In genomic region chr3:48565591-48566400, GRCh38 we compare ENCODE assay signal across 9 cellular contexts. TPM values are rescaled to one million over a fixed set of nuclear protein-coding genes. Genes with fewer than 3 reads are reported as not detected.
DNase-seq lines count a peak whose midpoint lies in the region; ATAC-seq, FAIRE-seq and TF ChIP-seq lines count a peak whose summit lies in the region.
"Had no signal": no experiment of that assay in that cellular context is flagged by ENCODE, and none has a peak within 500 bp of the region (broad histone marks: within the 10 kb centered on the region; RNA-seq: fewer than 3 reads in every experiment).

No MANE protein-coding gene starts in this region.

- in situ Hi-C loops in HepG2 (cut with HindIII; ENCODE audit: extremely low pct_ligation_motif_present, low pct_unique_long_range_greater_than_20kb), result no loop called here

- FAIRE-seq in HepG2 (lab: Jason Lieb, UNC) (no peak), endothelial cell of umbilical vein (lab: Jason Lieb, UNC) (peak; percentile 8)

- no peak for TF ChIP-seq POLR2A in HepG2 (IDR thresholded peaks at IDR 0.05; ENCODE audit: insufficient read depth in 1 of 2, low read depth in 2 of 2, low read length in 2 of 2)
- TF ChIP-seq POLR2A in right lobe of liver (IDR thresholded peaks at IDR 0.05), result no peak
- no peak for TF ChIP-seq POLR2A in endothelial cell of umbilical vein (IDR thresholded peaks at IDR 0.05; ENCODE audit: low read depth, low read length)

- BruUV-seq in HepG2 (replicated peaks; lab: Mats Ljungman, UMichigan) (no TSS peak), endothelial cell of umbilical vein (replicated peaks; lab: Mats Ljungman, UMichigan) (no TSS peak)

- intact Hi-C loops in HepG2 (cut with micrococcal nuclease; ENCODE audit: unreplicated experiment), result no loop called here
- intact Hi-C loops in right lobe of liver (cut with DNase I), result no loop called here
- intact Hi-C loops in endothelial cell of umbilical vein (cut with micrococcal nuclease), result no loop called here
- intact Hi-C loops in upper lobe of right lung (cut with DNase I), result no loop called here

- no peak overlapping the region for H3K9ac ChIP-seq in HepG2 (ENCODE audit: insufficient read depth, low read depth, low read length)
- H3K9ac ChIP-seq in endothelial cell of umbilical vein (replicated peaks; ENCODE audit: extremely low read depth, insufficient read depth, low read length), result no peak overlapping the region

- H3K36me3 ChIP-seq in HepG2 (replicated peaks in 1 of 2; ENCODE audit: control insufficient read depth in 1 of 2, insufficient read depth in 2 of 2, low read length in 2 of 2) (no peaks in the 10 kb centered on the region), right lobe of liver (no peaks in the 10 kb centered on the region), endothelial cell of umbilical vein (ENCODE audit: control insufficient read depth in 2 of 2, extremely low read depth in 1 of 2, insufficient read depth in 2 of 2, low read length in 2 of 2) (no peaks in the 10 kb centered on the region), upper lobe of right lung (no peaks in the 10 kb centered on the region)

- DNase-seq in HepG2 (ENCODE audit: low spot score), result no peak
- DNase-seq in right lobe of liver, result no peak
- peak; percentile 37 to 48 for DNase-seq in SHP77 (lab: John Stamatoyannopoulos, UW)
- no peak for DNase-seq in endothelial cell of umbilical vein (ENCODE audit: low read depth, low spot score)
- DNase-seq in upper lobe of right lung, result no peak
- DNase-seq in HuH-7.5 (ENCODE audit: low spot score), result no peak
- no peak for DNase-seq in activated CD4-positive, CD25-positive, alpha-beta regulatory T cell treated with anti-CD3 and anti-CD28 coated beads, Interleukin-2, amount 50 U/mL, for 72 hours
- DNase-seq: DMS79 treated with DMSO at 0.1 percent for 48 hours had no signal

- H3K9me3 ChIP-seq in HepG2 (ENCODE audit: low read length), result no peaks in the 10 kb centered on the region
- no peaks in the 10 kb centered on the region for H3K9me3 ChIP-seq in right lobe of liver
- H3K9me3 ChIP-seq in endothelial cell of umbilical vein (replicated peaks; ENCODE audit: control insufficient read depth, insufficient read depth, low read length), result no peaks in the 10 kb centered on the region
- no peaks in the 10 kb centered on the region for H3K9me3 ChIP-seq in upper lobe of right lung

- TF ChIP-seq RAD21 in HepG2 (CRISPR knock-in tag; IDR thresholded peaks at IDR 0.05), result no peak

- CTCF ChIA-PET in HepG2 (lab: Yijun Ruan, JAX; ENCODE audit: low intra/inter-chr PET ratio, low total read pairs) (no interaction called here), endothelial cell of umbilical vein (lab: Charles Lee) (interaction anchor here (0.6 to 2.2 kb wide), 4 partner anchors 8 to 68 kb away, joined by 3 to 10 read pairs (median 3); partner anchors contain the start of gene UQCRC1)

- H3K4me3 ChIP-seq in HepG2 (replicated peaks in 1 of 3; ENCODE audit: insufficient read depth in 1 of 3, low read depth in 2 of 3, low read length in 3 of 3) (no peak overlapping the region), right lobe of liver (no peak overlapping the region), endothelial cell of umbilical vein (replicated peaks in 1 of 3; ENCODE audit: insufficient read depth in 1 of 3, low read depth in 1 of 3, low read length in 3 of 3) (no peak overlapping the region), upper lobe of right lung (no peak overlapping the region)

- H3K4me2 ChIP-seq in HepG2 (ENCODE audit: low read depth, low read length), result no peak overlapping the region
- no peak overlapping the region for H3K4me2 ChIP-seq in endothelial cell of umbilical vein (ENCODE audit: insufficient read depth, low read length)

- no peaks in the 10 kb centered on the region for H4K20me1 ChIP-seq in HepG2 (ENCODE audit: insufficient read depth, low read length)
- H4K20me1 ChIP-seq in endothelial cell of umbilical vein (replicated peaks; ENCODE audit: control insufficient read depth, extremely low read depth, insufficient read depth, low read length), result no peaks in the 10 kb centered on the region

- POLR2A ChIA-PET in HepG2 (lab: Yijun Ruan, JAX) (interaction anchor here (1.7 kb wide), 1 partner anchor 92 kb away, joined by 3 read pairs; no protein-coding TSS in a partner anchor), endothelial cell of umbilical vein (lab: Charles Lee) (no interaction called here)

- no peak overlapping the region for H2AFZ ChIP-seq in HepG2 (ENCODE audit: low read length)
- H2AFZ ChIP-seq in endothelial cell of umbilical vein (ENCODE audit: low read depth, low read length), result peak overlapping the region; percentile 38

- H3K9me1 ChIP-seq in endothelial cell of umbilical vein (replicated peaks; ENCODE audit: control insufficient read depth, extremely low read depth, insufficient read depth, low read length), result no peaks in the 10 kb centered on the region

- 65% methylated on average over 4 of the region's 7 CpGs for WGBS in HepG2 (ENCODE audit: low lambda C conversion rate)
- WGBS in right lobe of liver (ENCODE audit: insufficient coverage, low coverage, low lambda C conversion rate, missing lambda C conversion rate), result 58% methylated on average over 6 of the region's 7 CpGs

- ATAC-seq in HepG2 (no peak), right lobe of liver (no peak), upper lobe of right lung (peak; percentile 25), HG03521 (IDR thresholded peaks at IDR 0.05; ENCODE audit: unreplicated experiment) (no peak)

- TF ChIP-seq CTCF in HepG2 (CRISPR knock-in tag; IDR thresholded peaks at IDR 0.05), result no peak
- TF ChIP-seq CTCF in right lobe of liver (IDR thresholded peaks at IDR 0.05), result no peak
- no peak for TF ChIP-seq CTCF in endothelial cell of umbilical vein (IDR thresholded peaks at IDR 0.05; ENCODE audit: extremely low read depth in 1 of 2, insufficient read depth in 1 of 2, low read depth in 1 of 2, low read length in 2 of 2)
- no peak for TF ChIP-seq CTCF in upper lobe of right lung (IDR thresholded peaks at IDR 0.05)

- H3K27me3 ChIP-seq in HepG2 (ENCODE audit: control insufficient read depth in 1 of 2, insufficient read depth in 2 of 2, low read length in 2 of 2), result no peaks in the 10 kb centered on the region
- H3K27me3 ChIP-seq in right lobe of liver, result no peaks in the 10 kb centered on the region
- no peaks in the 10 kb centered on the region for H3K27me3 ChIP-seq in endothelial cell of umbilical vein (ENCODE audit: control insufficient read depth in 2 of 2, insufficient read depth in 2 of 2, low read length in 2 of 2)
- no peaks in the 10 kb centered on the region for H3K27me3 ChIP-seq in upper lobe of right lung

- dilution Hi-C loops in endothelial cell of umbilical vein (cut with MboI; ENCODE audit: extremely low pct_ligation_motif_present, low sequenced_read_pairs), result no loop called here

- H3K4me1 ChIP-seq in HepG2 (ENCODE audit: insufficient read depth, low read length) (peaks cover 91% of the 10 kb centered on the region), right lobe of liver (no peaks in the 10 kb centered on the region), endothelial cell of umbilical vein (ENCODE audit: control insufficient read depth, extremely low read depth, insufficient read depth, low read length) (peaks cover 15% of the 10 kb centered on the region), upper lobe of right lung (peaks cover 3% of the 10 kb centered on the region)

- no peaks in the 10 kb centered on the region for H3K79me2 ChIP-seq in HepG2 (ENCODE audit: insufficient read depth, low read length)
- no peaks in the 10 kb centered on the region for H3K79me2 ChIP-seq in endothelial cell of umbilical vein (ENCODE audit: control insufficient read depth, insufficient read depth, low read length)

- no peak for TF ChIP-seq EP300 in HepG2 (IDR thresholded peaks at IDR 0.05; ENCODE audit: low read depth in 2 of 2, low read length in 2 of 2)
- TF ChIP-seq EP300 in HepG2 (CRISPR knock-in tag; IDR thresholded peaks at IDR 0.05; ENCODE audit: borderline replicate concordance), result no peak

- H3K27ac ChIP-seq in HepG2 (ENCODE audit: extremely low read length, insufficient read depth, low read length), result no peak overlapping the region
- no peak overlapping the region for H3K27ac ChIP-seq in right lobe of liver
- no peak overlapping the region for H3K27ac ChIP-seq in endothelial cell of umbilical vein (ENCODE audit: insufficient read depth, low read depth, low read length)
- H3K27ac ChIP-seq in upper lobe of right lung, result no peak overlapping the region

RNA-seq across cellular contexts. Expression of gene UCN2, which starts 2.2 kb away (rescaled TPM):
- total RNA-seq in HepG2 (2016; rRNA removed; fragmentation: Illumina TruSeq; extraction: Trizol) (0.07 and 0.13 TPM in 2 replicates), right lobe of liver (not detected), endothelial cell of umbilical vein (not detected in 2 replicates), upper lobe of right lung (not detected)
- not detected in 2 replicates for total RNA-seq in HepG2 (2016; cell fraction: cytosol; rRNA removed; fragmentation: Illumina TruSeq; extraction: Trizol; ENCODE audit: low read depth)
- 0.11 TPM in 1 of 2 replicates, not detected in the other for total RNA-seq in HepG2 (2016; cell fraction: insoluble cytoplasmic fraction; rRNA removed; fragmentation: Illumina TruSeq; extraction: Trizol)
- total RNA-seq in HepG2 (2016; cell fraction: membrane; rRNA removed; fragmentation: Illumina TruSeq; extraction: Trizol), result 0.10 TPM in 1 of 2 replicates, not detected in the other
- 0.31 and 0.43 TPM in 2 replicates for total RNA-seq in HepG2 (2016; cell fraction: nucleus; rRNA removed; fragmentation: Illumina TruSeq; extraction: Trizol)
- polyA plus RNA-seq in HepG2 (2011; rRNA removed) (1.5 and 2.3 TPM in 2 replicates), endothelial cell of umbilical vein (0.05 and 0.11 TPM in 2 replicates)
- polyA plus RNA-seq in HepG2 (2011; cell fraction: cytosol; rRNA removed), result 0.71 and 0.87 TPM in 2 replicates
- 21.5 and 24.3 TPM in 2 replicates for polyA plus RNA-seq in HepG2 (2011; cell fraction: nucleus; rRNA removed)
- 0.99 and 2.0 TPM in 2 replicates for polyA plus RNA-seq in HepG2 (2012)
- polyA plus RNA-seq in HepG2 (2016; cell fraction: cytosol; fragmentation: Illumina TruSeq; extraction: Trizol; ENCODE audit: low read depth), result 0.09 TPM in 1 of 2 replicates, not detected in the other
- polyA plus RNA-seq in HepG2 (2016; cell fraction: insoluble cytoplasmic fraction; fragmentation: Illumina TruSeq; extraction: Trizol; ENCODE audit: low read depth), result not detected in 2 replicates
- not detected in 2 replicates for polyA plus RNA-seq in HepG2 (2016; cell fraction: membrane; fragmentation: Illumina TruSeq; extraction: Trizol; ENCODE audit: low read depth)
- polyA plus RNA-seq in HepG2 (2016; cell fraction: nucleus; fragmentation: Illumina TruSeq; extraction: Trizol; ENCODE audit: insufficient read depth, low read depth), result 0.70 and 1.8 TPM in 2 replicates
- polyA minus RNA-seq in HepG2 (2011; rRNA and poly(A)+ RNA removed; ENCODE audit: low replicate concordance), result 1.2 and 2.9 TPM in 2 replicates
- not detected in 2 replicates for polyA minus RNA-seq in HepG2 (2011; cell fraction: cytosol; rRNA and poly(A)+ RNA removed)
- 2.1 and 2.2 TPM in 2 replicates for polyA minus RNA-seq in HepG2 (2011; cell fraction: nucleus; rRNA and poly(A)+ RNA removed)
- not detected in 2 replicates for polyA plus RNA-seq in endothelial cell of umbilical vein (2011; cell fraction: cytosol; rRNA removed)
- polyA plus RNA-seq in endothelial cell of umbilical vein (2011; cell fraction: nucleus; rRNA removed), result 0.22 and 0.27 TPM in 2 replicates
- polyA plus RNA-seq in endothelial cell of umbilical vein (2012), result not detected in 2 replicates
- not detected in 2 replicates for polyA minus RNA-seq in endothelial cell of umbilical vein
- polyA minus RNA-seq in endothelial cell of umbilical vein (2011; cell fraction: cytosol; rRNA and poly(A)+ RNA removed), result not detected
- polyA minus RNA-seq in endothelial cell of umbilical vein (2011; cell fraction: nucleus; rRNA and poly(A)+ RNA removed), result not detected in 2 replicates

RNA-seq across cellular contexts. Expression of gene PFKFB4, which starts 9.2 kb away (rescaled TPM):
- 6.4 and 7.1 TPM in 2 replicates for total RNA-seq in HepG2 (2016; rRNA removed; fragmentation: Illumina TruSeq; extraction: Trizol)
- 2.1 and 2.6 TPM in 2 replicates for total RNA-seq in HepG2 (2016; cell fraction: cytosol; rRNA removed; fragmentation: Illumina TruSeq; extraction: Trizol; ENCODE audit: low read depth)
- total RNA-seq in HepG2 (2016; cell fraction: insoluble cytoplasmic fraction; rRNA removed; fragmentation: Illumina TruSeq; extraction: Trizol), result 6.7 and 7.5 TPM in 2 replicates
- total RNA-seq in HepG2 (2016; cell fraction: membrane; rRNA removed; fragmentation: Illumina TruSeq; extraction: Trizol), result 3.4 and 3.7 TPM in 2 replicates
- 5.4 and 8.1 TPM in 2 replicates for total RNA-seq in HepG2 (2016; cell fraction: nucleus; rRNA removed; fragmentation: Illumina TruSeq; extraction: Trizol)
- 103 and 122 TPM in 2 replicates for polyA plus RNA-seq in HepG2 (2011; rRNA removed)
- polyA plus RNA-seq in HepG2 (2011; cell fraction: cytosol; rRNA removed), result 80.3 and 95.3 TPM in 2 replicates
- 274 and 322 TPM in 2 replicates for polyA plus RNA-seq in HepG2 (2011; cell fraction: nucleus; rRNA removed)
- 46.3 and 53.1 TPM in 2 replicates for polyA plus RNA-seq in HepG2 (2012)
- 0.64 and 0.77 TPM in 2 replicates for polyA plus RNA-seq in HepG2 (2016; cell fraction: cytosol; fragmentation: Illumina TruSeq; extraction: Trizol; ENCODE audit: low read depth)
- polyA plus RNA-seq in HepG2 (2016; cell fraction: insoluble cytoplasmic fraction; fragmentation: Illumina TruSeq; extraction: Trizol; ENCODE audit: low read depth), result 4.4 and 4.7 TPM in 2 replicates
- 1.8 and 2.0 TPM in 2 replicates for polyA plus RNA-seq in HepG2 (2016; cell fraction: membrane; fragmentation: Illumina TruSeq; extraction: Trizol; ENCODE audit: low read depth)
- polyA plus RNA-seq in HepG2 (2016; cell fraction: nucleus; fragmentation: Illumina TruSeq; extraction: Trizol; ENCODE audit: insufficient read depth, low read depth), result 11.6 and 13.1 TPM in 2 replicates
- polyA minus RNA-seq in HepG2 (2011; rRNA and poly(A)+ RNA removed; ENCODE audit: low replicate concordance), result 5.2 and 195 TPM in 2 replicates
- 52.8 and 55.0 TPM in 2 replicates for polyA minus RNA-seq in HepG2 (2011; cell fraction: cytosol; rRNA and poly(A)+ RNA removed)
- 111 and 115 TPM in 2 replicates for polyA minus RNA-seq in HepG2 (2011; cell fraction: nucleus; rRNA and poly(A)+ RNA removed)
- total RNA-seq in right lobe of liver, result 10 to 100 TPM in 1 of 6 experiments, 1 to 10 TPM in 4, under 1 TPM in 1; 0.59 to 10.8 (median 1.4) TPM
- total RNA-seq in endothelial cell of umbilical vein, result 4.2 and 4.9 TPM in 2 replicates
- polyA plus RNA-seq in endothelial cell of umbilical vein, result 4.0 and 4.1 TPM in 2 replicates
- 2.6 and 2.7 TPM in 2 replicates for polyA plus RNA-seq in endothelial cell of umbilical vein (2011; cell fraction: cytosol; rRNA removed)
- 7.1 and 8.9 TPM in 2 replicates for polyA plus RNA-seq in endothelial cell of umbilical vein (2011; cell fraction: nucleus; rRNA removed)
- 1.2 and 2.0 TPM in 2 replicates for polyA plus RNA-seq in endothelial cell of umbilical vein (2012)
- 7.1 and 7.6 TPM in 2 replicates for polyA minus RNA-seq in endothelial cell of umbilical vein
- polyA minus RNA-seq in endothelial cell of umbilical vein (2011; cell fraction: cytosol; rRNA and poly(A)+ RNA removed), result 1.6 TPM
- 2.0 and 3.1 TPM in 2 replicates for polyA minus RNA-seq in endothelial cell of umbilical vein (2011; cell fraction: nucleus; rRNA and poly(A)+ RNA removed)
- 11.0 TPM for total RNA-seq in upper lobe of right lung

RNA-seq across cellular contexts. Expression of gene COL7A1, which starts 29.3 kb away (rescaled TPM):
- total RNA-seq in HepG2 (2016; rRNA removed; fragmentation: Illumina TruSeq; extraction: Trizol), result 0.55 and 2.7 TPM in 2 replicates
- 0.09 and 0.30 TPM in 2 replicates for total RNA-seq in HepG2 (2016; cell fraction: cytosol; rRNA removed; fragmentation: Illumina TruSeq; extraction: Trizol; ENCODE audit: low read depth)
- 0.46 and 3.8 TPM in 2 replicates for total RNA-seq in HepG2 (2016; cell fraction: insoluble cytoplasmic fraction; rRNA removed; fragmentation: Illumina TruSeq; extraction: Trizol)
- total RNA-seq in HepG2 (2016; cell fraction: membrane; rRNA removed; fragmentation: Illumina TruSeq; extraction: Trizol), result 0.40 and 0.41 TPM in 2 replicates
- total RNA-seq in HepG2 (2016; cell fraction: nucleus; rRNA removed; fragmentation: Illumina TruSeq; extraction: Trizol), result 3.5 and 6.0 TPM in 2 replicates
- 11.7 and 18.1 TPM in 2 replicates for polyA plus RNA-seq in HepG2 (2011; rRNA removed)
- polyA plus RNA-seq in HepG2 (2011; cell fraction: cytosol; rRNA removed), result 1.7 and 1.9 TPM in 2 replicates
- 238 and 263 TPM in 2 replicates for polyA plus RNA-seq in HepG2 (2011; cell fraction: nucleus; rRNA removed)
- 19.3 and 24.8 TPM in 2 replicates for polyA plus RNA-seq in HepG2 (2012)
- polyA plus RNA-seq in HepG2 (2016; cell fraction: cytosol; fragmentation: Illumina TruSeq; extraction: Trizol; ENCODE audit: low read depth), result 0.10 TPM in 1 of 2 replicates, not detected in the other
- 0.54 and 0.62 TPM in 2 replicates for polyA plus RNA-seq in HepG2 (2016; cell fraction: insoluble cytoplasmic fraction; fragmentation: Illumina TruSeq; extraction: Trizol; ENCODE audit: low read depth)
- polyA plus RNA-seq in HepG2 (2016; cell fraction: membrane; fragmentation: Illumina TruSeq; extraction: Trizol; ENCODE audit: low read depth), result 0.23 and 0.29 TPM in 2 replicates
- polyA plus RNA-seq in HepG2 (2016; cell fraction: nucleus; fragmentation: Illumina TruSeq; extraction: Trizol; ENCODE audit: insufficient read depth, low read depth), result 20.6 and 20.8 TPM in 2 replicates
- 7.3 and 44.5 TPM in 2 replicates for polyA minus RNA-seq in HepG2 (2011; rRNA and poly(A)+ RNA removed; ENCODE audit: low replicate concordance)
- 1.4 and 2.4 TPM in 2 replicates for polyA minus RNA-seq in HepG2 (2011; cell fraction: cytosol; rRNA and poly(A)+ RNA removed)
- polyA minus RNA-seq in HepG2 (2011; cell fraction: nucleus; rRNA and poly(A)+ RNA removed), result 12.9 and 14.3 TPM in 2 replicates
- 1 to 10 TPM in 4 of 6 experiments, under 1 TPM in 2; 0.31 to 1.7 (median 1.1) TPM for total RNA-seq in right lobe of liver
- 1.5 and 1.9 TPM in 2 replicates for total RNA-seq in endothelial cell of umbilical vein
- 0.55 and 1.1 TPM in 2 replicates for polyA plus RNA-seq in endothelial cell of umbilical vein
- 0.12 and 0.13 TPM in 2 replicates for polyA plus RNA-seq in endothelial cell of umbilical vein (2011; cell fraction: cytosol; rRNA removed)
- 4.9 and 6.0 TPM in 2 replicates for polyA plus RNA-seq in endothelial cell of umbilical vein (2011; cell fraction: nucleus; rRNA removed)
- 0.44 and 0.78 TPM in 2 replicates for polyA plus RNA-seq in endothelial cell of umbilical vein (2012)
- 0.19 and 1.2 TPM in 2 replicates for polyA minus RNA-seq in endothelial cell of umbilical vein
- 14.2 TPM for polyA minus RNA-seq in endothelial cell of umbilical vein (2011; cell fraction: cytosol; rRNA and poly(A)+ RNA removed)
- polyA minus RNA-seq in endothelial cell of umbilical vein (2011; cell fraction: nucleus; rRNA and poly(A)+ RNA removed), result 0.96 and 1.8 TPM in 2 replicates
- total RNA-seq in upper lobe of right lung, result 3.7 TPM

RNA-seq across cellular contexts. Expression of gene UQCRC1, which starts 43.6 kb away (rescaled TPM):
- total RNA-seq in HepG2 (2016; rRNA removed; fragmentation: Illumina TruSeq; extraction: Trizol) (273 and 316 TPM in 2 replicates), right lobe of liver (100 to 1,000 TPM; 176 to 329 (median 213) TPM), endothelial cell of umbilical vein (184 and 186 TPM in 2 replicates), upper lobe of right lung (126 TPM)
- 111 and 125 TPM in 2 replicates for total RNA-seq in HepG2 (2016; cell fraction: cytosol; rRNA removed; fragmentation: Illumina TruSeq; extraction: Trizol; ENCODE audit: low read depth)
- total RNA-seq in HepG2 (2016; cell fraction: insoluble cytoplasmic fraction; rRNA removed; fragmentation: Illumina TruSeq; extraction: Trizol), result 277 and 308 TPM in 2 replicates
- 130 and 146 TPM in 2 replicates for total RNA-seq in HepG2 (2016; cell fraction: membrane; rRNA removed; fragmentation: Illumina TruSeq; extraction: Trizol)
- 180 and 194 TPM in 2 replicates for total RNA-seq in HepG2 (2016; cell fraction: nucleus; rRNA removed; fragmentation: Illumina TruSeq; extraction: Trizol)
- polyA plus RNA-seq in HepG2 (2011; rRNA removed) (680 and 772 TPM in 2 replicates), endothelial cell of umbilical vein (415 and 427 TPM in 2 replicates)
- 928 and 1,184 TPM in 2 replicates for polyA plus RNA-seq in HepG2 (2011; cell fraction: cytosol; rRNA removed)
- 761 and 810 TPM in 2 replicates for polyA plus RNA-seq in HepG2 (2011; cell fraction: nucleus; rRNA removed)
- 354 and 462 TPM in 2 replicates for polyA plus RNA-seq in HepG2 (2012)
- polyA plus RNA-seq in HepG2 (2016; cell fraction: cytosol; fragmentation: Illumina TruSeq; extraction: Trizol; ENCODE audit: low read depth), result 101 and 102 TPM in 2 replicates
- 253 and 261 TPM in 2 replicates for polyA plus RNA-seq in HepG2 (2016; cell fraction: insoluble cytoplasmic fraction; fragmentation: Illumina TruSeq; extraction: Trizol; ENCODE audit: low read depth)
- polyA plus RNA-seq in HepG2 (2016; cell fraction: membrane; fragmentation: Illumina TruSeq; extraction: Trizol; ENCODE audit: low read depth), result 99.7 and 108 TPM in 2 replicates
- 230 and 250 TPM in 2 replicates for polyA plus RNA-seq in HepG2 (2016; cell fraction: nucleus; fragmentation: Illumina TruSeq; extraction: Trizol; ENCODE audit: insufficient read depth, low read depth)
- 1,601 and 2,541 TPM in 2 replicates for polyA minus RNA-seq in HepG2 (2011; rRNA and poly(A)+ RNA removed; ENCODE audit: low replicate concordance)
- polyA minus RNA-seq in HepG2 (2011; cell fraction: cytosol; rRNA and poly(A)+ RNA removed), result 429 and 449 TPM in 2 replicates
- polyA minus RNA-seq in HepG2 (2011; cell fraction: nucleus; rRNA and poly(A)+ RNA removed), result 214 and 290 TPM in 2 replicates
- 307 and 337 TPM in 2 replicates for polyA plus RNA-seq in endothelial cell of umbilical vein (2011; cell fraction: cytosol; rRNA removed)
- polyA plus RNA-seq in endothelial cell of umbilical vein (2011; cell fraction: nucleus; rRNA removed), result 290 and 315 TPM in 2 replicates
- polyA plus RNA-seq in endothelial cell of umbilical vein (2012), result 171 and 242 TPM in 2 replicates
- polyA minus RNA-seq in endothelial cell of umbilical vein, result 542 and 636 TPM in 2 replicates
- 468 TPM for polyA minus RNA-seq in endothelial cell of umbilical vein (2011; cell fraction: cytosol; rRNA and poly(A)+ RNA removed)
- 79.8 and 86.9 TPM in 2 replicates for polyA minus RNA-seq in endothelial cell of umbilical vein (2011; cell fraction: nucleus; rRNA and poly(A)+ RNA removed)

RNA-seq across cellular contexts. Expression of gene TMEM89, which starts 55.8 kb away (rescaled TPM):
- total RNA-seq in HepG2 (2016; rRNA removed; fragmentation: Illumina TruSeq; extraction: Trizol) (0.31 TPM in 1 of 2 replicates, not detected in the other), right lobe of liver (not detected), endothelial cell of umbilical vein (not detected in 2 replicates), upper lobe of right lung (not detected)
- total RNA-seq in HepG2 (2016; cell fraction: cytosol; rRNA removed; fragmentation: Illumina TruSeq; extraction: Trizol; ENCODE audit: low read depth), result not detected in 2 replicates
- total RNA-seq in HepG2 (2016; cell fraction: insoluble cytoplasmic fraction; rRNA removed; fragmentation: Illumina TruSeq; extraction: Trizol), result 0.32 TPM in 1 of 2 replicates, not detected in the other
- total RNA-seq in HepG2 (2016; cell fraction: membrane; rRNA removed; fragmentation: Illumina TruSeq; extraction: Trizol), result not detected in 2 replicates
- total RNA-seq in HepG2 (2016; cell fraction: nucleus; rRNA removed; fragmentation: Illumina TruSeq; extraction: Trizol), result not detected in 2 replicates
- polyA plus RNA-seq in HepG2 (2011; rRNA removed) (0.30 and 0.59 TPM in 2 replicates), endothelial cell of umbilical vein (not detected in 2 replicates)
- polyA plus RNA-seq in HepG2 (2011; cell fraction: cytosol; rRNA removed), result not detected in 2 replicates
- polyA plus RNA-seq in HepG2 (2011; cell fraction: nucleus; rRNA removed), result 2.5 and 4.9 TPM in 2 replicates
- polyA plus RNA-seq in HepG2 (2012), result 0.25 and 0.27 TPM in 2 replicates
- polyA plus RNA-seq in HepG2 (2016; cell fraction: cytosol; fragmentation: Illumina TruSeq; extraction: Trizol; ENCODE audit: low read depth), result not detected in 2 replicates
- not detected in 2 replicates for polyA plus RNA-seq in HepG2 (2016; cell fraction: insoluble cytoplasmic fraction; fragmentation: Illumina TruSeq; extraction: Trizol; ENCODE audit: low read depth)
- not detected in 2 replicates for polyA plus RNA-seq in HepG2 (2016; cell fraction: membrane; fragmentation: Illumina TruSeq; extraction: Trizol; ENCODE audit: low read depth)
- polyA plus RNA-seq in HepG2 (2016; cell fraction: nucleus; fragmentation: Illumina TruSeq; extraction: Trizol; ENCODE audit: insufficient read depth, low read depth), result not detected in 2 replicates
- 0.68 TPM in 1 of 2 replicates, not detected in the other for polyA minus RNA-seq in HepG2 (2011; rRNA and poly(A)+ RNA removed; ENCODE audit: low replicate concordance)
- not detected in 2 replicates for polyA minus RNA-seq in HepG2 (2011; cell fraction: cytosol; rRNA and poly(A)+ RNA removed)
- polyA minus RNA-seq in HepG2 (2011; cell fraction: nucleus; rRNA and poly(A)+ RNA removed), result 1.1 and 2.4 TPM in 2 replicates
- polyA plus RNA-seq in endothelial cell of umbilical vein (2011; cell fraction: cytosol; rRNA removed), result not detected in 2 replicates
- polyA plus RNA-seq in endothelial cell of umbilical vein (2011; cell fraction: nucleus; rRNA removed), result 0.51 TPM in 1 of 2 replicates, not detected in the other
- polyA plus RNA-seq in endothelial cell of umbilical vein (2012), result not detected in 2 replicates
- polyA minus RNA-seq in endothelial cell of umbilical vein, result not detected in 2 replicates
- polyA minus RNA-seq in endothelial cell of umbilical vein (2011; cell fraction: cytosol; rRNA and poly(A)+ RNA removed), result not detected
- not detected in 2 replicates for polyA minus RNA-seq in endothelial cell of umbilical vein (2011; cell fraction: nucleus; rRNA and poly(A)+ RNA removed)

Comparison
In these comparisons a context has a peak if more than half of its experiments do, and no peak if none do; other contexts are left out.
1. DNase-seq: peak in SHP77 (2 of 2); none in HepG2 (single experiment), right lobe of liver (0 of 3), endothelial cell of umbilical vein (single experiment), upper lobe of right lung (single experiment), HuH-7.5 (single experiment) and activated CD4-positive, CD25-positive, alpha-beta regulatory T cell treated with anti-CD3 and anti-CD28 coated beads, Interleukin-2, amount 50 U/mL, for 72 hours (single experiment).